ENCODE assay signal across 26 cellular contexts in genomic region chr2:85183481-85183880, GRCh38. TPM values are rescaled to one million over a fixed set of nuclear protein-coding genes. Genes with fewer than 3 reads are reported as not detected.
A peak's percentile ranks its signal among the peaks of the same experiment; 100 is the strongest.
DNase-seq lines count a peak whose midpoint lies in the region; FAIRE-seq and TF ChIP-seq lines count a peak whose summit lies in the region.
"Had no signal": no experiment of that assay in that cellular context is flagged by ENCODE, and none has a peak within 500 bp of the region (broad histone marks: within the 10 kb centered on the region; RNA-seq: fewer than 3 reads in every experiment).

No MANE protein-coding gene starts in this region.

- FAIRE-seq in keratinocyte (lab: Jason Lieb, UNC) = peak; percentile 36
- FAIRE-seq: TTC549 had no signal

- H3K4me1 ChIP-seq in keratinocyte (ENCODE audit: control insufficient read depth, extremely low read depth, insufficient read depth, low read length) (no peaks in the 10 kb centered on the region), skeletal muscle satellite cell (ENCODE audit: control insufficient read depth, insufficient read depth, low read length) (peaks cover 18% of the 10 kb centered on the region), uterus (peaks cover 0 to 4% of the 10 kb centered on the region in 2 donors)
- H3K4me1 ChIP-seq: prostate gland had no signal

- H4K20me1 ChIP-seq in keratinocyte (ENCODE audit: control insufficient read depth, extremely low read depth, insufficient read depth, low read length) = no peaks in the 10 kb centered on the region

- H3K9ac ChIP-seq in keratinocyte (ENCODE audit: control insufficient read depth, extremely low read depth, insufficient read depth, low read length) (no peak overlapping the region), skeletal muscle satellite cell (ENCODE audit: low read depth, low read length) (no peak overlapping the region)

- in situ Hi-C loops in astrocyte of the spinal cord (cut with HindIII; ENCODE audit: low sequenced_read_pairs) = no loop called here

- intact Hi-C loops in uterus (cut with DNase I; ENCODE audit: low total_unique reads) = no loop called here

- H2AFZ ChIP-seq in keratinocyte (ENCODE audit: control insufficient read depth, low read length) = no peak overlapping the region

- TF ChIP-seq POLR2A in uterus (IDR thresholded peaks at IDR 0.05) = no peak

- H3K9me1 ChIP-seq in keratinocyte (ENCODE audit: control insufficient read depth, extremely low read depth, insufficient read depth, low read length) = no peaks in the 10 kb centered on the region

- H3K4me3 ChIP-seq in astrocyte of the spinal cord (ENCODE audit: low read depth, low read length) (no peak overlapping the region), keratinocyte (ENCODE audit: control insufficient read depth in 2 of 3, extremely low read depth in 1 of 3, insufficient read depth in 2 of 3, low read depth in 1 of 3, low read length in 3 of 3) (no peak overlapping the region), skeletal muscle satellite cell (ENCODE audit: low read length) (no peak overlapping the region), uterus (no peak overlapping the region)
- H3K4me3 ChIP-seq: esophagus squamous epithelium, left lung, prostate gland, tibial nerve had no signal

- no peaks in the 10 kb centered on the region for H3K79me2 ChIP-seq in keratinocyte (ENCODE audit: control insufficient read depth, insufficient read depth, low read length)

- H3K36me3 ChIP-seq in keratinocyte (ENCODE audit: control insufficient read depth in 2 of 2, extremely low read depth in 1 of 2, insufficient read depth in 2 of 2, low read length in 2 of 2) (no peaks in the 10 kb centered on the region), skeletal muscle satellite cell (ENCODE audit: insufficient read depth, low read length) (peaks cover 3% of the 10 kb centered on the region), uterus (no peaks in the 10 kb centered on the region)
- H3K36me3 ChIP-seq: esophagus squamous epithelium, left lung, prostate gland, tibial nerve had no signal

- DNase-seq in GM03348 (ENCODE audit: low spot score) (peak; percentile 35), astrocyte of the spinal cord (ENCODE audit: low read depth, low spot score) (peak; percentile 40), keratinocyte (ENCODE audit: low read depth, low spot score) (no peak), T-helper 2 cell (no peak), NCI-H69 (lab: John Stamatoyannopoulos, UW) (no peak), uterus (no peak)
- DNase-seq: activated CD4-positive, alpha-beta memory T cell treated with anti-CD3 and anti-CD28 coated beads, Interleukin-2, amount 10 ng/mL, durations not matched to agents 7 days and 5 days; activated CD8-positive, alpha-beta memory T cell treated with anti-CD3 and anti-CD28 coated beads, Interleukin-2, amount 50 U/mL, for 4 hours; activated naive CD4-positive, alpha-beta T cell treated with Interleukin-2 at 50 U/mL for 16 hours; dermis blood vessel endothelial cell; esophagus squamous epithelium; GDM1; hypothalamus; immature natural killer cell; left lung; mesenchymal stem cell; NCI-H1436; NCI-H2081; NCI-H2227 treated with DMSO at 0.1 percent for 48 hours; NCI-H526 treated with DMSO at 0.1 percent for 48 hours; stimulated activated CD4-positive, alpha-beta T cell treated with anti-CD3 and anti-CD28 coated beads, Interleukin-4, amount 100 ng/mL, for 4 hours had no signal

- no peak for TF ChIP-seq CTCF in astrocyte of the spinal cord (IDR thresholded peaks at IDR 0.05; ENCODE audit: low read depth, low read length)
- TF ChIP-seq CTCF in keratinocyte (optimal IDR thresholded peaks at IDR 0.05 in 1 of 3, IDR thresholded peaks at IDR 0.05 in 1 of 3, conservative IDR thresholded peaks at IDR 0.05 in 1 of 3; ENCODE audit: extremely low read depth in 1 of 3, insufficient read depth in 2 of 3, low read length in 3 of 3) = no peak
- TF ChIP-seq CTCF in uterus (IDR thresholded peaks at IDR 0.05) = no peak

- H3K9me3 ChIP-seq in keratinocyte (ENCODE audit: control insufficient read depth, low read depth, low read length) (no peaks in the 10 kb centered on the region), skeletal muscle satellite cell (replicated peaks; ENCODE audit: low read length) (no peaks in the 10 kb centered on the region), uterus (no peaks in the 10 kb centered on the region)
- H3K9me3 ChIP-seq: esophagus squamous epithelium, left lung, prostate gland, tibial nerve had no signal

- no peak overlapping the region for H3K27ac ChIP-seq in keratinocyte (ENCODE audit: control insufficient read depth, insufficient read depth, low read length)
- no peak overlapping the region for H3K27ac ChIP-seq in uterus
- H3K27ac ChIP-seq: esophagus squamous epithelium, left lung, prostate gland, tibial nerve had no signal

- H3K4me2 ChIP-seq in keratinocyte (ENCODE audit: control insufficient read depth, extremely low read depth, insufficient read depth, low read depth, low read length) (no peak overlapping the region), skeletal muscle satellite cell (ENCODE audit: low read length) (peak overlapping the region; percentile 19)

- dilution Hi-C loops in keratinocyte (cut with MboI; ENCODE audit: extremely low pct_ligation_motif_present, low sequenced_read_pairs) = no loop called here

- H3K27me3 ChIP-seq in keratinocyte (ENCODE audit: control insufficient read depth, extremely low read depth, insufficient read depth, low read length) (no peaks in the 10 kb centered on the region), skeletal muscle satellite cell (ENCODE audit: control insufficient read depth, insufficient read depth, low read length) (no peaks in the 10 kb centered on the region), uterus (no peaks in the 10 kb centered on the region)
- H3K27me3 ChIP-seq: esophagus squamous epithelium, left lung, tibial nerve had no signal

RNA-seq across cellular contexts. Expression of gene TCF7L1, which starts 50.3 kb away (rescaled TPM):
- 0.82 to 2.6 TPM (median 1.0 TPM) in 3 replicates for polyA plus RNA-seq in keratinocyte
- polyA plus RNA-seq in keratinocyte (2011; ENCODE audit: low read depth) = 0.69 TPM
- 1.6 and 3.0 TPM in 2 replicates for polyA plus RNA-seq in keratinocyte (2011; cell fraction: cytosol; rRNA removed)
- 6.5 and 9.1 TPM in 2 replicates for polyA plus RNA-seq in keratinocyte (2011; cell fraction: nucleus; rRNA removed)
- polyA plus RNA-seq in keratinocyte (2012; ENCODE audit: low replicate concordance) = 2.8 and 9.5 TPM in 2 replicates
- 1.9 to 14.1 TPM (median 5.3 TPM) in 3 replicates for polyA minus RNA-seq in keratinocyte
- 1.7 TPM for polyA minus RNA-seq in keratinocyte (2011; cell fraction: cytosol; rRNA and poly(A)+ RNA removed)
- 2.4 and 5.3 TPM in 2 replicates for polyA minus RNA-seq in keratinocyte (2011; cell fraction: nucleus; rRNA and poly(A)+ RNA removed)
- total RNA-seq in skeletal muscle satellite cell (2012; rRNA removed) = not detected in 2 replicates
- 10 to 100 TPM in 2 of 4 donors, under 1 TPM in 2; 0.26 to 37.1 (median 5.4) TPM for total RNA-seq in uterus
- total RNA-seq: activated T-helper 1 cell treated with anti-CD3 and anti-CD28 coated beads, Interleukin-12 subunit alpha, Interleukin-12 subunit beta, Interleukin-2, Interleukin-4 antibody, amounts not matched to agents 30 ng/mL and 10 ng/mL and 1 ng/mL, durations not matched to agents 14 hours and 24 hours and 36 hours had no signal

Comparison
In these comparisons a context has a peak if more than half of its experiments do, and no peak if none do; other contexts are left out.
1. DNase-seq: peak in GM03348 (single experiment) and astrocyte of the spinal cord (single experiment); none in keratinocyte (single experiment), T-helper 2 cell (0 of 5), NCI-H69 (single experiment) and uterus (0 of 2).